Comparison of ENCODE assay signal across 1 cellular context in the genomic region with DNA sequence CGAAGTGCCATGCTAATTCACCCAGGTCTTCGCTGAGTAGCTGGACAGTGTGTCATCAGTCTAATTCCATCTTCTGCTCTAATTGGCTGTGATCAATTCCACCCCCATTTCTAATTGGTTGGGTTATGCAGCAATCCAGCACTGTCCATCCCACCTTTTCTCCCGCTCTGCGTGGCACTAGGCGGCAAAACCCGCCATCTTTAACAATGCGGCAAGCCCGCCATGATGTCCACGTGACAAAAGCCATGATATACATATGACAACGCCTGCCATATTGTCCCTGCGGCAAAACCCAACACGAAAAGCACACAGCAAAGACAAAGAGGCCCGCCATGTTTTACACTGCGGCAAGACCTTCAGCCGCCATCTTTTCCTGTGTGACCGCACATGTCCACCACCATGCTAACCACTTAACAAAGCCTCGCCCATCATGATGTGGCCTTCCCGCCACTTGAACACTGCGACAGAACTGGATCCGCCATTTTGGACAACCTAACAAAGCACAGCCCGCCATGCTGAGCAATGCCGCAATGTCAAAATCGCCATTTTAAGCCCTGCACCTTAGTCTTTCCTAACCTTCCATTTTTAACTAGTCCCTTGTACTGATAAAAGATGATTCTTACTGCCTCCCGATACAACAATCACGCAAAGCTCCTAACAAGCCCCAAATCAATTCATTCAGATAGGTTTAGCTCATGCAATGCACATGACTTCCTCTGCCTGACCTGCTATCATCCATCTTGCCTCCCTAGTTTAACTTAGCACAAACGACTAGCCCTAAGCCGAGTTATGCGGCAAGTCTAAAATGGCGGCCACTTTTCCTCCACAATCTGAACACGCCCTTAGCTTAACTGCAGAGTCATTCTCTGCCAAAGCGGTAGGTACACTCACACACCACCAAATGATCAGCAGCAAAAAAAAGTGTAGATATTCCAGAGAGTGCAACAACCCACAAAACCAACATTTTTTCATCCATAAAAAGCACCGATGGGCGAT.
TF ChIP-seq lines count a peak whose summit lies in the region.

No MANE protein-coding gene starts in this region.

TF ChIP-seq in K562, 482 proteins besides CTCF, POLR2A, EP300 and RAD21 (continued from another document and continues in another):
- TF ChIP-seq, protein P1, sequence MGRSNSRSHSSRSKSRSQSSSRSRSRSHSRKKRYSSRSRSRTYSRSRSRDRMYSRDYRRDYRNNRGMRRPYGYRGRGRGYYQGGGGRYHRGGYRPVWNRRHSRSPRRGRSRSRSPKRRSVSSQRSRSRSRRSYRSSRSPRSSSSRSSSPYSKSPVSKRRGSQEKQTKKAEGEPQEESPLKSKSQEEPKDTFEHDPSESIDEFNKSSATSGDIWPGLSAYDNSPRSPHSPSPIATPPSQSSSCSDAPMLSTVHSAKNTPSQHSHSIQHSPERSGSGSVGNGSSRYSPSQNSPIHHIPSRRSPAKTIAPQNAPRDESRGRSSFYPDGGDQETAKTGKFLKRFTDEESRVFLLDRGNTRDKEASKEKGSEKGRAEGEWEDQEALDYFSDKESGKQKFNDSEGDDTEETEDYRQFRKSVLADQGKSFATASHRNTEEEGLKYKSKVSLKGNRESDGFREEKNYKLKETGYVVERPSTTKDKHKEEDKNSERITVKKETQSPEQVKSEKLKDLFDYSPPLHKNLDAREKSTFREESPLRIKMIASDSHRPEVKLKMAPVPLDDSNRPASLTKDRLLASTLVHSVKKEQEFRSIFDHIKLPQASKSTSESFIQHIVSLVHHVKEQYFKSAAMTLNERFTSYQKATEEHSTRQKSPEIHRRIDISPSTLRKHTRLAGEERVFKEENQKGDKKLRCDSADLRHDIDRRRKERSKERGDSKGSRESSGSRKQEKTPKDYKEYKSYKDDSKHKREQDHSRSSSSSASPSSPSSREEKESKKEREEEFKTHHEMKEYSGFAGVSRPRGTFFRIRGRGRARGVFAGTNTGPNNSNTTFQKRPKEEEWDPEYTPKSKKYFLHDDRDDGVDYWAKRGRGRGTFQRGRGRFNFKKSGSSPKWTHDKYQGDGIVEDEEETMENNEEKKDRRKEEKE (IDR thresholded peaks at IDR 0.05; ENCODE audit: borderline replicate concordance in 1 of 2, control insufficient read depth in 1 of 2, low read depth in 2 of 2, low read length in 1 of 2) = no peak
- TF ChIP-seq KLF6 (CRISPR knock-in tag; IDR thresholded peaks at IDR 0.05; ENCODE audit: borderline replicate concordance) = no peak
- no peak for TF ChIP-seq HMG20A (CRISPR knock-in tag; conservative IDR thresholded peaks at IDR 0.05)
- no peak for TF ChIP-seq HDGF (IDR thresholded peaks at IDR 0.05)
- TF ChIP-seq ZC3H4 (CRISPR knock-in tag; IDR thresholded peaks at IDR 0.05; ENCODE audit: borderline replicate concordance) = no peak
- TF ChIP-seq ZBTB26 (CRISPR knock-in tag; IDR thresholded peaks at IDR 0.05) = no peak
- TF ChIP-seq, protein P2, sequence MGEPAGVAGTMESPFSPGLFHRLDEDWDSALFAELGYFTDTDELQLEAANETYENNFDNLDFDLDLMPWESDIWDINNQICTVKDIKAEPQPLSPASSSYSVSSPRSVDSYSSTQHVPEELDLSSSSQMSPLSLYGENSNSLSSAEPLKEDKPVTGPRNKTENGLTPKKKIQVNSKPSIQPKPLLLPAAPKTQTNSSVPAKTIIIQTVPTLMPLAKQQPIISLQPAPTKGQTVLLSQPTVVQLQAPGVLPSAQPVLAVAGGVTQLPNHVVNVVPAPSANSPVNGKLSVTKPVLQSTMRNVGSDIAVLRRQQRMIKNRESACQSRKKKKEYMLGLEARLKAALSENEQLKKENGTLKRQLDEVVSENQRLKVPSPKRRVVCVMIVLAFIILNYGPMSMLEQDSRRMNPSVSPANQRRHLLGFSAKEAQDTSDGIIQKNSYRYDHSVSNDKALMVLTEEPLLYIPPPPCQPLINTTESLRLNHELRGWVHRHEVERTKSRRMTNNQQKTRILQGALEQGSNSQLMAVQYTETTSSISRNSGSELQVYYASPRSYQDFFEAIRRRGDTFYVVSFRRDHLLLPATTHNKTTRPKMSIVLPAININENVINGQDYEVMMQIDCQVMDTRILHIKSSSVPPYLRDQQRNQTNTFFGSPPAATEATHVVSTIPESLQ (CRISPR knock-in tag; IDR thresholded peaks at IDR 0.05) = no peak
- TF ChIP-seq, protein P3, sequence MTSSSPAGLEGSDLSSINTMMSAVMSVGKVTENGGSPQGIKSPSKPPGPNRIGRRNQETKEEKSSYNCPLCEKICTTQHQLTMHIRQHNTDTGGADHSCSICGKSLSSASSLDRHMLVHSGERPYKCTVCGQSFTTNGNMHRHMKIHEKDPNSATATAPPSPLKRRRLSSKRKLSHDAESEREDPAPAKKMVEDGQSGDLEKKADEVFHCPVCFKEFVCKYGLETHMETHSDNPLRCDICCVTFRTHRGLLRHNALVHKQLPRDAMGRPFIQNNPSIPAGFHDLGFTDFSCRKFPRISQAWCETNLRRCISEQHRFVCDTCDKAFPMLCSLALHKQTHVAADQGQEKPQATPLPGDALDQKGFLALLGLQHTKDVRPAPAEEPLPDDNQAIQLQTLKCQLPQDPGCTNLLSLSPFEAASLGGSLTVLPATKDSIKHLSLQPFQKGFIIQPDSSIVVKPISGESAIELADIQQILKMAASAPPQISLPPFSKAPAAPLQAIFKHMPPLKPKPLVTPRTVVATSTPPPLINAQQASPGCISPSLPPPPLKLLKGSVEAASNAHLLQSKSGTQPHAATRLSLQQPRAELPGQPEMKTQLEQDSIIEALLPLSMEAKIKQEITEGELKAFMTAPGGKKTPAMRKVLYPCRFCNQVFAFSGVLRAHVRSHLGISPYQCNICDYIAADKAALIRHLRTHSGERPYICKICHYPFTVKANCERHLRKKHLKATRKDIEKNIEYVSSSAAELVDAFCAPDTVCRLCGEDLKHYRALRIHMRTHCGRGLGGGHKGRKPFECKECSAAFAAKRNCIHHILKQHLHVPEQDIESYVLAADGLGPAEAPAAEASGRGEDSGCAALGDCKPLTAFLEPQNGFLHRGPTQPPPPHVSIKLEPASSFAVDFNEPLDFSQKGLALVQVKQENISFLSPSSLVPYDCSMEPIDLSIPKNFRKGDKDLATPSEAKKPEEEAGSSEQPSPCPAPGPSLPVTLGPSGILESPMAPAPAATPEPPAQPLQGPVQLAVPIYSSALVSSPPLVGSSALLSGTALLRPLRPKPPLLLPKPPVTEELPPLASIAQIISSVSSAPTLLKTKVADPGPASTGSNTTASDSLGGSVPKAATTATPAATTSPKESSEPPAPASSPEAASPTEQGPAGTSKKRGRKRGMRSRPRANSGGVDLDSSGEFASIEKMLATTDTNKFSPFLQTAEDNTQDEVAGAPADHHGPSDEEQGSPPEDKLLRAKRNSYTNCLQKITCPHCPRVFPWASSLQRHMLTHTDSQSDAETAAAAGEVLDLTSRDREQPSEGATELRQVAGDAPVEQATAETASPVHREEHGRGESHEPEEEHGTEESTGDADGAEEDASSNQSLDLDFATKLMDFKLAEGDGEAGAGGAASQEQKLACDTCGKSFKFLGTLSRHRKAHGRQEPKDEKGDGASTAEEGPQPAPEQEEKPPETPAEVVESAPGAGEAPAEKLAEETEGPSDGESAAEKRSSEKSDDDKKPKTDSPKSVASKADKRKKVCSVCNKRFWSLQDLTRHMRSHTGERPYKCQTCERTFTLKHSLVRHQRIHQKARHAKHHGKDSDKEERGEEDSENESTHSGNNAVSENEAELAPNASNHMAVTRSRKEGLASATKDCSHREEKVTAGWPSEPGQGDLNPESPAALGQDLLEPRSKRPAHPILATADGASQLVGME (CRISPR knock-in tag; IDR thresholded peaks at IDR 0.05) = no peak
- no peak; the same call in 1 of the 2 replicates for TF ChIP-seq ZNF583 (CRISPR knock-in tag; IDR thresholded peaks at IDR 0.05)
- TF ChIP-seq, protein P4, sequence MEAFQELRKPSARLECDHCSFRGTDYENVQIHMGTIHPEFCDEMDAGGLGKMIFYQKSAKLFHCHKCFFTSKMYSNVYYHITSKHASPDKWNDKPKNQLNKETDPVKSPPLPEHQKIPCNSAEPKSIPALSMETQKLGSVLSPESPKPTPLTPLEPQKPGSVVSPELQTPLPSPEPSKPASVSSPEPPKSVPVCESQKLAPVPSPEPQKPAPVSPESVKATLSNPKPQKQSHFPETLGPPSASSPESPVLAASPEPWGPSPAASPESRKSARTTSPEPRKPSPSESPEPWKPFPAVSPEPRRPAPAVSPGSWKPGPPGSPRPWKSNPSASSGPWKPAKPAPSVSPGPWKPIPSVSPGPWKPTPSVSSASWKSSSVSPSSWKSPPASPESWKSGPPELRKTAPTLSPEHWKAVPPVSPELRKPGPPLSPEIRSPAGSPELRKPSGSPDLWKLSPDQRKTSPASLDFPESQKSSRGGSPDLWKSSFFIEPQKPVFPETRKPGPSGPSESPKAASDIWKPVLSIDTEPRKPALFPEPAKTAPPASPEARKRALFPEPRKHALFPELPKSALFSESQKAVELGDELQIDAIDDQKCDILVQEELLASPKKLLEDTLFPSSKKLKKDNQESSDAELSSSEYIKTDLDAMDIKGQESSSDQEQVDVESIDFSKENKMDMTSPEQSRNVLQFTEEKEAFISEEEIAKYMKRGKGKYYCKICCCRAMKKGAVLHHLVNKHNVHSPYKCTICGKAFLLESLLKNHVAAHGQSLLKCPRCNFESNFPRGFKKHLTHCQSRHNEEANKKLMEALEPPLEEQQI (IDR thresholded peaks at IDR 0.05) = no peak
- no peak; the same call in 1 of the 2 replicates for TF ChIP-seq DIDO1 (tag; IDR thresholded peaks at IDR 0.05; ENCODE audit: low read depth)
- TF ChIP-seq CCAR2 (IDR thresholded peaks at IDR 0.05; ENCODE audit: low read depth, low read length) = no peak
- TF ChIP-seq CTCFL (IDR thresholded peaks at IDR 0.05; ENCODE audit: borderline replicate concordance, insufficient read depth, low read depth, low read length, poor library complexity, severe bottlenecking) = no peak
- no peak for TF ChIP-seq RHOXF2B (CRISPR knock-in tag; conservative IDR thresholded peaks at IDR 0.05)
- TF ChIP-seq ZMIZ1 (IDR thresholded peaks at IDR 0.05; ENCODE audit: low read depth in 2 of 2, low read length in 2 of 2) = no peak
- TF ChIP-seq, protein P5, sequence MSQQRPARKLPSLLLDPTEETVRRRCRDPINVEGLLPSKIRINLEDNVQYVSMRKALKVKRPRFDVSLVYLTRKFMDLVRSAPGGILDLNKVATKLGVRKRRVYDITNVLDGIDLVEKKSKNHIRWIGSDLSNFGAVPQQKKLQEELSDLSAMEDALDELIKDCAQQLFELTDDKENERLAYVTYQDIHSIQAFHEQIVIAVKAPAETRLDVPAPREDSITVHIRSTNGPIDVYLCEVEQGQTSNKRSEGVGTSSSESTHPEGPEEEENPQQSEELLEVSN (IDR thresholded peaks at IDR 0.05; ENCODE audit: borderline replicate concordance in 1 of 2, extremely low read depth in 1 of 2, insufficient read depth in 1 of 2, insufficient read length in 1 of 2, low read depth in 1 of 2, low read length in 1 of 2, poor library complexity in 1 of 2, severe bottlenecking in 1 of 2) = peak; percentile 46 to 85
- no peak for TF ChIP-seq FIP1L1 (IDR thresholded peaks at IDR 0.05; ENCODE audit: low read depth, low read length, poor library complexity, severe bottlenecking)
- no peak for TF ChIP-seq NR2F6 (CRISPR knock-in tag; IDR thresholded peaks at IDR 0.05)
- no peak for TF ChIP-seq ZEB2 (IDR thresholded peaks at IDR 0.05)
- TF ChIP-seq CHCHD3 (CRISPR knock-in tag; IDR thresholded peaks at IDR 0.05) = no peak
- TF ChIP-seq, protein P6, sequence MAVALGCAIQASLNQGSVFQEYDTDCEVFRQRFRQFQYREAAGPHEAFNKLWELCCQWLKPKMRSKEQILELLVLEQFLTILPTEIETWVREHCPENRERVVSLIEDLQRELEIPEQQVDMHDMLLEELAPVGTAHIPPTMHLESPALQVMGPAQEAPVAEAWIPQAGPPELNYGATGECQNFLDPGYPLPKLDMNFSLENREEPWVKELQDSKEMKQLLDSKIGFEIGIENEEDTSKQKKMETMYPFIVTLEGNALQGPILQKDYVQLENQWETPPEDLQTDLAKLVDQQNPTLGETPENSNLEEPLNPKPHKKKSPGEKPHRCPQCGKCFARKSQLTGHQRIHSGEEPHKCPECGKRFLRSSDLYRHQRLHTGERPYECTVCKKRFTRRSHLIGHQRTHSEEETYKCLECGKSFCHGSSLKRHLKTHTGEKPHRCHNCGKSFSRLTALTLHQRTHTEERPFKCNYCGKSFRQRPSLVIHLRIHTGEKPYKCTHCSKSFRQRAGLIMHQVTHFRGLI (CRISPR knock-in tag; IDR thresholded peaks at IDR 0.05) = no peak
